In genomic region chr1:12230549-12231275, GRCh38 we compare ENCODE assay signal across 8 cellular contexts. TPM values are rescaled to one million over a fixed set of nuclear protein-coding genes. Genes with fewer than 3 reads are reported as not detected.
DNase-seq lines count a peak whose midpoint lies in the region; ATAC-seq and TF ChIP-seq lines count a peak whose summit lies in the region.

No MANE protein-coding gene starts in this region.

- peak overlapping the region; percentile 62 for H2AFZ ChIP-seq in parathyroid adenoma

- H3K9ac ChIP-seq in parathyroid adenoma, result peak overlapping the region; percentile 84

- H3K4me3 Mint-ChIP-seq in activated naive CD8-positive, alpha-beta T cell treated with anti-CD3 and anti-CD28 coated beads for 36 hours, result peak overlapping the region; percentile 87

- H3K36me3 ChIP-seq in parathyroid adenoma (ENCODE audit: control insufficient read depth, insufficient read depth, low read length), result no peaks in the 10 kb centered on the region

- peak overlapping the region; percentile 51 for H3K27ac Mint-ChIP-seq in activated naive CD8-positive, alpha-beta T cell treated with anti-CD3 and anti-CD28 coated beads for 36 hours

- intact Hi-C loops in cardiac septum (cut with DNase I), result no loop called here

- H3K9me3 ChIP-seq in parathyroid adenoma (ENCODE audit: control insufficient read depth, low read length), result no peaks in the 10 kb centered on the region

- H3K4me2 ChIP-seq in parathyroid adenoma (ENCODE audit: low read length), result peak overlapping the region; percentile 78

- H3K4me3 ChIP-seq in parathyroid adenoma (ENCODE audit: low read depth, low read length), result peak overlapping the region; percentile 85

- TF ChIP-seq CTCF in parathyroid adenoma (IDR thresholded peaks at IDR 0.05), result no peak

- peaks cover 13% of the 10 kb centered on the region for H3K79me2 ChIP-seq in parathyroid adenoma

- H3K9me3 Mint-ChIP-seq in activated naive CD8-positive, alpha-beta T cell treated with anti-CD3 and anti-CD28 coated beads for 36 hours, result no peaks in the 10 kb centered on the region

- H3K4me1 Mint-ChIP-seq in activated naive CD8-positive, alpha-beta T cell treated with anti-CD3 and anti-CD28 coated beads for 36 hours, result peaks cover 22% of the 10 kb centered on the region

- peaks cover 3% of the 10 kb centered on the region for H3K4me1 ChIP-seq in parathyroid adenoma

- no peak for ATAC-seq in HG02678 (IDR thresholded peaks at IDR 0.05; ENCODE audit: unreplicated experiment)

- DNase-seq in NCI-H345 (lab: John Stamatoyannopoulos, UW) (peak; percentile 13), NCI-H345 treated with DMSO at 0.1 percent for 48 hours (lab: John Stamatoyannopoulos, UW; ENCODE audit: unreplicated experiment) (no peak), HK-2 (ENCODE audit: unreplicated experiment) (peak; percentile 47), cardiac septum (ENCODE audit: low spot score) (peak; percentile 86), inferior parietal cortex (ENCODE audit: extremely low spot score) (no peak)
- DNase-seq in activated naive CD8-positive, alpha-beta T cell treated with anti-CD3 and anti-CD28 coated beads for 36 hours, result peak; percentile 23

- no peaks in the 10 kb centered on the region for H3K27me3 ChIP-seq in parathyroid adenoma (ENCODE audit: control insufficient read depth, insufficient read depth, low read length)

- no peaks in the 10 kb centered on the region for H3K27me3 Mint-ChIP-seq in activated naive CD8-positive, alpha-beta T cell treated with anti-CD3 and anti-CD28 coated beads for 36 hours

- H3K27ac ChIP-seq in parathyroid adenoma, result peak overlapping the region; percentile 81

- H3K36me3 Mint-ChIP-seq in activated naive CD8-positive, alpha-beta T cell treated with anti-CD3 and anti-CD28 coated beads for 36 hours, result peaks cover 5% of the 10 kb centered on the region

RNA-seq across cellular contexts. Expression of gene VPS13D, which starts 0.9 kb away (rescaled TPM):
- 10 to 100 TPM; 27.7 to 29.1 TPM for total RNA-seq in activated naive CD8-positive, alpha-beta T cell treated with anti-CD3 and anti-CD28 coated beads for 36 hours
- total RNA-seq in cardiac septum, result 68.2 TPM

Comparison
In these comparisons a context has a peak if more than half of its experiments do, and no peak if none do; other contexts are left out.
1. DNase-seq: peak in NCI-H345 (single experiment), HK-2 (single experiment), activated naive CD8-positive, alpha-beta T cell treated with anti-CD3 and anti-CD28 coated beads for 36 hours (single experiment) and cardiac septum (single experiment); none in NCI-H345 treated with DMSO at 0.1 percent for 48 hours (single experiment) and inferior parietal cortex (single experiment).